12 cellular contexts compared by ENCODE assay signal in genomic region chr2:28447943-28448737, GRCh38. TPM values are rescaled to one million over a fixed set of nuclear protein-coding genes. Genes with fewer than 3 reads are reported as not detected.
DNase-seq lines count a peak whose midpoint lies in the region; ATAC-seq and TF ChIP-seq lines count a peak whose summit lies in the region.
"Had no signal": no experiment of that assay in that cellular context is flagged by ENCODE, and none has a peak within 500 bp of the region (broad histone marks: within the 10 kb centered on the region; RNA-seq: fewer than 3 reads in every experiment).

No MANE protein-coding gene starts in this region.

- H3K9me3 ChIP-seq in T-helper 17 cell (ENCODE audit: control insufficient read depth, low read length, poor library complexity, severe bottlenecking) = no peaks in the 10 kb centered on the region
- H3K9me3 ChIP-seq: colonic mucosa, testis had no signal

- H3K4me3 ChIP-seq in foreskin fibroblast (ENCODE audit: low read depth in 1 of 2, low read length in 2 of 2) = no peak overlapping the region
- H3K4me3 ChIP-seq: colonic mucosa, testis had no signal

- no peak for TF ChIP-seq CTCF in foreskin fibroblast (IDR thresholded peaks at IDR 0.05; ENCODE audit: low read depth, low read length)

- POLR2A ChIA-PET in activated CD4-positive, alpha-beta T cell treated with anti-CD3 and anti-CD28 coated beads, Interleukin-2, amount 10 ng/mL, durations not matched to agents 7 days and 5 days (lab: Charles Lee) = interaction anchor here (1.3 kb wide), 1 partner anchor 55 kb away, joined by 3 read pairs; the partner anchor contains the start of gene FOSL2
- POLR2A ChIA-PET in HEK293T (lab: Yijun Ruan, JAX) = no interaction called here

- peak overlapping the region; percentile 26 for H3K27ac Mint-ChIP-seq in activated CD4-positive, alpha-beta T cell treated with anti-CD3 and anti-CD28 coated beads, Interleukin-2, amount 10 ng/mL, durations not matched to agents 7 days and 5 days
- peak overlapping the region; percentile 1 for H3K27ac Mint-ChIP-seq in T-helper 17 cell
- peak overlapping the region; percentile 73 for H3K27ac Mint-ChIP-seq in stimulated activated naive B cell treated with anti-CD40 and anti-IgM and Interleukin-4, amounts not matched to agents 10 μg/mL and 1 μg/mL and 100 μg/mL, for 72 hours

- intact Hi-C loops in posterior cingulate gyrus (cut with DNase I) = no loop called here

- ATAC-seq in T-helper 17 cell = no peak
- peak; percentile 12 to 38 for ATAC-seq in stimulated activated naive B cell treated with anti-CD40 and anti-IgM and Interleukin-4, amounts not matched to agents 10 μg/mL and 1 μg/mL and 100 μg/mL, for 72 hours (replicated peaks)

- no peaks in the 10 kb centered on the region for H3K27me3 Mint-ChIP-seq in activated CD4-positive, alpha-beta T cell treated with anti-CD3 and anti-CD28 coated beads, Interleukin-2, amount 10 ng/mL, durations not matched to agents 7 days and 5 days
- no peaks in the 10 kb centered on the region for H3K27me3 Mint-ChIP-seq in T-helper 17 cell
- no peaks in the 10 kb centered on the region for H3K27me3 Mint-ChIP-seq in stimulated activated naive B cell treated with anti-CD40 and anti-IgM and Interleukin-4, amounts not matched to agents 10 μg/mL and 1 μg/mL and 100 μg/mL, for 72 hours
- H3K27me3 Mint-ChIP-seq: CD4-positive, CD25-positive, alpha-beta regulatory T cell had no signal

- peaks cover 3% of the 10 kb centered on the region for H3K36me3 Mint-ChIP-seq in activated CD4-positive, alpha-beta T cell treated with anti-CD3 and anti-CD28 coated beads, Interleukin-2, amount 10 ng/mL, durations not matched to agents 7 days and 5 days (ENCODE audit: low read depth)
- no peaks in the 10 kb centered on the region for H3K36me3 Mint-ChIP-seq in T-helper 17 cell (ENCODE audit: low read depth)
- no peaks in the 10 kb centered on the region for H3K36me3 Mint-ChIP-seq in stimulated activated naive B cell treated with anti-CD40 and anti-IgM and Interleukin-4, amounts not matched to agents 10 μg/mL and 1 μg/mL and 100 μg/mL, for 72 hours
- H3K36me3 Mint-ChIP-seq: CD4-positive, CD25-positive, alpha-beta regulatory T cell had no signal

- H3K4me3 Mint-ChIP-seq in activated CD4-positive, alpha-beta T cell treated with anti-CD3 and anti-CD28 coated beads, Interleukin-2, amount 10 ng/mL, durations not matched to agents 7 days and 5 days = no peak overlapping the region
- H3K4me3 Mint-ChIP-seq in T-helper 17 cell = no peak overlapping the region
- peak overlapping the region in 1 of 2 donors; percentile 17 for H3K4me3 Mint-ChIP-seq in stimulated activated naive B cell treated with anti-CD40 and anti-IgM and Interleukin-4, amounts not matched to agents 10 μg/mL and 1 μg/mL and 100 μg/mL, for 72 hours
- H3K4me3 Mint-ChIP-seq: CD4-positive, CD25-positive, alpha-beta regulatory T cell; neural crest cell had no signal

- H3K4me1 Mint-ChIP-seq in activated CD4-positive, alpha-beta T cell treated with anti-CD3 and anti-CD28 coated beads, Interleukin-2, amount 10 ng/mL, durations not matched to agents 7 days and 5 days = peaks cover 44% of the 10 kb centered on the region
- H3K4me1 Mint-ChIP-seq in T-helper 17 cell = peaks cover 15% of the 10 kb centered on the region
- peaks cover 40 to 74% of the 10 kb centered on the region in 2 donors for H3K4me1 Mint-ChIP-seq in stimulated activated naive B cell treated with anti-CD40 and anti-IgM and Interleukin-4, amounts not matched to agents 10 μg/mL and 1 μg/mL and 100 μg/mL, for 72 hours
- H3K4me1 Mint-ChIP-seq: neural crest cell had no signal

- H3K9me3 Mint-ChIP-seq in activated CD4-positive, alpha-beta T cell treated with anti-CD3 and anti-CD28 coated beads, Interleukin-2, amount 10 ng/mL, durations not matched to agents 7 days and 5 days = peaks cover 2% of the 10 kb centered on the region
- no peaks in the 10 kb centered on the region for H3K9me3 Mint-ChIP-seq in stimulated activated naive B cell treated with anti-CD40 and anti-IgM and Interleukin-4, amounts not matched to agents 10 μg/mL and 1 μg/mL and 100 μg/mL, for 72 hours
- H3K9me3 Mint-ChIP-seq: CD4-positive, CD25-positive, alpha-beta regulatory T cell; neural crest cell had no signal

- CTCF ChIA-PET in activated CD4-positive, alpha-beta T cell treated with anti-CD3 and anti-CD28 coated beads, Interleukin-2, amount 10 ng/mL, durations not matched to agents 7 days and 5 days (lab: Charles Lee) = interaction anchor here (1.2 to 3.7 kb wide), 4 partner anchors 13 to 195 kb away, joined by 3 to 11 read pairs (median 5); no protein-coding TSS in a partner anchor
- CTCF ChIA-PET in HEK293T (lab: Yijun Ruan, JAX) = interaction anchor here (1.0 kb wide), 1 partner anchor 11 kb away, joined by 3 read pairs; no protein-coding TSS in a partner anchor

- no peak for DNase-seq in activated CD4-positive, alpha-beta T cell treated with anti-CD3 and anti-CD28 coated beads, Interleukin-2, amount 10 ng/mL, durations not matched to agents 7 days and 5 days
- no peak for DNase-seq in activated CD4-positive, alpha-beta T cell treated with anti-CD3 and anti-CD28 coated beads for 1 hour
- DNase-seq in T-helper 17 cell (no peak), foreskin fibroblast (peak; percentile 81 to 87), posterior cingulate gyrus (no peak), HEK293T (ENCODE audit: extremely low spot score) (no peak), superior temporal gyrus (ENCODE audit: extremely low spot score) (no peak)
- DNase-seq in stimulated activated naive B cell treated with anti-CD40 and anti-IgM and Interleukin-4, amounts not matched to agents 10 μg/mL and 1 μg/mL and 100 μg/mL, for 72 hours = no peak
- DNase-seq: colonic mucosa, testis had no signal

TF ChIP-seq in HEK293T, 16 proteins besides CTCF, POLR2A, EP300 and RAD21:
- no peak for TF ChIP-seq FOXK2 (IDR thresholded peaks at IDR 0.05)
- no peak for TF ChIP-seq ZNF384 (IDR thresholded peaks at IDR 0.05)
- TF ChIP-seq FOXM1 (IDR thresholded peaks at IDR 0.05; ENCODE audit: borderline replicate concordance) = no peak
- no peak for TF ChIP-seq TARDBP (IDR thresholded peaks at IDR 0.05)
- TF ChIP-seq L3MBTL2 (conservative IDR thresholded peaks at IDR 0.05) = no peak
- TF ChIP-seq SP1 (IDR thresholded peaks at IDR 0.05) = no peak
- no peak for TF ChIP-seq CTBP1 (IDR thresholded peaks at IDR 0.05; ENCODE audit: borderline replicate concordance)
- TF ChIP-seq HDGF (IDR thresholded peaks at IDR 0.05; ENCODE audit: borderline replicate concordance) = no peak
- no peak for TF ChIP-seq PKNOX1 (IDR thresholded peaks at IDR 0.05)
- TF ChIP-seq BHLHE40 (IDR thresholded peaks at IDR 0.05; ENCODE audit: borderline replicate concordance) = no peak
- TF ChIP-seq SUZ12 (IDR thresholded peaks at IDR 0.05) = no peak
- TF ChIP-seq ARNT (IDR thresholded peaks at IDR 0.05) = no peak
- no peak for TF ChIP-seq NFRKB (IDR thresholded peaks at IDR 0.05)
- TF ChIP-seq LEF1 (IDR thresholded peaks at IDR 0.05; ENCODE audit: borderline replicate concordance) = no peak
- no peak for TF ChIP-seq FOXA1 (IDR thresholded peaks at IDR 0.05)
- no peak for TF ChIP-seq ELF4 (IDR thresholded peaks at IDR 0.05)

RNA-seq across cellular contexts. Expression of gene PLB1, which starts 47.7 kb away (rescaled TPM):
- 1 to 10 TPM in 1 of 2 experiments, under 1 TPM in 1; 0.74 to 1.1 TPM for total RNA-seq in activated CD4-positive, alpha-beta T cell treated with anti-CD3 and anti-CD28 coated beads, Interleukin-2, amount 10 ng/mL, durations not matched to agents 7 days and 5 days
- total RNA-seq in T-helper 17 cell = 1 to 10 TPM; 2.2 to 2.7 TPM

RNA-seq across cellular contexts. Expression of gene FOSL2, which starts 55.5 kb away (rescaled TPM):
- total RNA-seq in activated CD4-positive, alpha-beta T cell treated with anti-CD3 and anti-CD28 coated beads, Interleukin-2, amount 10 ng/mL, durations not matched to agents 7 days and 5 days = 10 to 100 TPM; 39.6 to 47.0 TPM
- 100 to 1,000 TPM; 114 to 153 TPM for total RNA-seq in T-helper 17 cell

Comparison
In these comparisons a context has a peak if more than half of its experiments do, and no peak if none do; other contexts are left out.
1. DNase-seq: peak in foreskin fibroblast (2 of 2); none in activated CD4-positive, alpha-beta T cell treated with anti-CD3 and anti-CD28 coated beads, Interleukin-2, amount 10 ng/mL, durations not matched to agents 7 days and 5 days (single experiment), activated CD4-positive, alpha-beta T cell treated with anti-CD3 and anti-CD28 coated beads for 1 hour (single experiment), T-helper 17 cell (0 of 3), stimulated activated naive B cell treated with anti-CD40 and anti-IgM and Interleukin-4, amounts not matched to agents 10 μg/mL and 1 μg/mL and 100 μg/mL, for 72 hours (single experiment), posterior cingulate gyrus (0 of 10), HEK293T (single experiment) and superior temporal gyrus (single experiment).
2. H3K27ac Mint-ChIP-seq: peak in every context shown above with its lines; median percentile 73 in stimulated activated naive B cell treated with anti-CD40 and anti-IgM and Interleukin-4, amounts not matched to agents 10 μg/mL and 1 μg/mL and 100 μg/mL, for 72 hours; 26 in activated CD4-positive, alpha-beta T cell treated with anti-CD3 and anti-CD28 coated beads, Interleukin-2, amount 10 ng/mL, durations not matched to agents 7 days and 5 days; 1 in T-helper 17 cell.